Comparison of ENCODE assay signal across 1 cellular context in the genomic region with DNA sequence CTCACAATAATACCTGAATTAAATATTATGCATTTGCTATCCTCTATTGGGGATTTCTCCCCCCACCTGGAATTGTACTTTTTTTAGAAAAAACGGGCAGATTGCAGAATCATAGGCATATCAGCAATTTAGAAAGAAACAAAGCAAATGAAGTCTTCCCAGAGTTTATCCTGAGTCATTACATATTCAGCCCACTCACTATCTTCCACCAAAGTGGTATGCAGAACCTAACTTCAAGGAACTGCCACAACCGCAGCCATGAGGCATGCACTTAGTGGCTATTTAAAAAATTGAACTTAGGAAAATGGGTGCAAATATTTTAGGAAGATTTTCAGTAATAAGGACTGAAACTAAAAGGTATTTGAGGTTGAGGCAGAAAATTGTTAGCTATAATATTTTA.
TF ChIP-seq lines count a peak whose summit lies in the region.

No MANE protein-coding gene starts in this region.

TF ChIP-seq in SK-N-SH, 30 proteins besides CTCF, POLR2A, EP300 and RAD21:
- TF ChIP-seq RFX5 (IDR thresholded peaks at IDR 0.05; ENCODE audit: low read length) (no peak), YY1 (IDR thresholded peaks at IDR 0.05; ENCODE audit: low read depth) (no peak), RCOR1 (IDR thresholded peaks at IDR 0.05; ENCODE audit: low read length) (no peak), MEF2A (IDR thresholded peaks at IDR 0.05; ENCODE audit: borderline replicate concordance, low read depth) (no peak), TCF12 (IDR thresholded peaks at IDR 0.05) (no peak), FOSL2 (IDR thresholded peaks at IDR 0.05; ENCODE audit: borderline replicate concordance, low read depth) (no peak), FOXM1 (IDR thresholded peaks at IDR 0.05; ENCODE audit: low read depth) (no peak), EZH2phosphoT487 (IDR thresholded peaks at IDR 0.05; ENCODE audit: borderline replicate concordance, low read depth) (no peak), NRF1 (IDR thresholded peaks at IDR 0.05; ENCODE audit: low read depth, low read length) (no peak), CHD2 (IDR thresholded peaks at IDR 0.05; ENCODE audit: low read length, partially characterized antibody) (no peak), FOXJ3 (CRISPR knock-in tag; IDR thresholded peaks at IDR 0.05) (no peak), SMC3 (IDR thresholded peaks at IDR 0.05; ENCODE audit: low read depth, low read length) (no peak)
- TF ChIP-seq, protein P1, sequence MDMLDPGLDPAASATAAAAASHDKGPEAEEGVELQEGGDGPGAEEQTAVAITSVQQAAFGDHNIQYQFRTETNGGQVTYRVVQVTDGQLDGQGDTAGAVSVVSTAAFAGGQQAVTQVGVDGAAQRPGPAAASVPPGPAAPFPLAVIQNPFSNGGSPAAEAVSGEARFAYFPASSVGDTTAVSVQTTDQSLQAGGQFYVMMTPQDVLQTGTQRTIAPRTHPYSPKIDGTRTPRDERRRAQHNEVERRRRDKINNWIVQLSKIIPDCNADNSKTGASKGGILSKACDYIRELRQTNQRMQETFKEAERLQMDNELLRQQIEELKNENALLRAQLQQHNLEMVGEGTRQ (IDR thresholded peaks at IDR 0.05; ENCODE audit: borderline replicate concordance, low read depth, low read length): no peak
- TF ChIP-seq, protein P2, sequence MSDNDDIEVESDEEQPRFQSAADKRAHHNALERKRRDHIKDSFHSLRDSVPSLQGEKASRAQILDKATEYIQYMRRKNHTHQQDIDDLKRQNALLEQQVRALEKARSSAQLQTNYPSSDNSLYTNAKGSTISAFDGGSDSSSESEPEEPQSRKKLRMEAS (IDR thresholded peaks at IDR 0.05; ENCODE audit: low read depth): no peak
- TF ChIP-seq, protein P3, sequence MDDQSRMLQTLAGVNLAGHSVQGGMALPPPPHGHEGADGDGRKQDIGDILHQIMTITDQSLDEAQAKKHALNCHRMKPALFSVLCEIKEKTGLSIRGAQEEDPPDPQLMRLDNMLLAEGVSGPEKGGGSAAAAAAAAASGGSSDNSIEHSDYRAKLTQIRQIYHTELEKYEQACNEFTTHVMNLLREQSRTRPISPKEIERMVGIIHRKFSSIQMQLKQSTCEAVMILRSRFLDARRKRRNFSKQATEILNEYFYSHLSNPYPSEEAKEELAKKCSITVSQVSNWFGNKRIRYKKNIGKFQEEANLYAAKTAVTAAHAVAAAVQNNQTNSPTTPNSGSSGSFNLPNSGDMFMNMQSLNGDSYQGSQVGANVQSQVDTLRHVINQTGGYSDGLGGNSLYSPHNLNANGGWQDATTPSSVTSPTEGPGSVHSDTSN (IDR thresholded peaks at IDR 0.05): no peak
- TF ChIP-seq, protein P4, sequence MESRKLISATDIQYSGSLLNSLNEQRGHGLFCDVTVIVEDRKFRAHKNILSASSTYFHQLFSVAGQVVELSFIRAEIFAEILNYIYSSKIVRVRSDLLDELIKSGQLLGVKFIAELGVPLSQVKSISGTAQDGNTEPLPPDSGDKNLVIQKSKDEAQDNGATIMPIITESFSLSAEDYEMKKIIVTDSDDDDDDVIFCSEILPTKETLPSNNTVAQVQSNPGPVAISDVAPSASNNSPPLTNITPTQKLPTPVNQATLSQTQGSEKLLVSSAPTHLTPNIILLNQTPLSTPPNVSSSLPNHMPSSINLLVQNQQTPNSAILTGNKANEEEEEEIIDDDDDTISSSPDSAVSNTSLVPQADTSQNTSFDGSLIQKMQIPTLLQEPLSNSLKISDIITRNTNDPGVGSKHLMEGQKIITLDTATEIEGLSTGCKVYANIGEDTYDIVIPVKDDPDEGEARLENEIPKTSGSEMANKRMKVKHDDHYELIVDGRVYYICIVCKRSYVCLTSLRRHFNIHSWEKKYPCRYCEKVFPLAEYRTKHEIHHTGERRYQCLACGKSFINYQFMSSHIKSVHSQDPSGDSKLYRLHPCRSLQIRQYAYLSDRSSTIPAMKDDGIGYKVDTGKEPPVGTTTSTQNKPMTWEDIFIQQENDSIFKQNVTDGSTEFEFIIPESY (IDR thresholded peaks at IDR 0.05; ENCODE audit: borderline replicate concordance, low read depth): no peak
- TF ChIP-seq, protein P5, sequence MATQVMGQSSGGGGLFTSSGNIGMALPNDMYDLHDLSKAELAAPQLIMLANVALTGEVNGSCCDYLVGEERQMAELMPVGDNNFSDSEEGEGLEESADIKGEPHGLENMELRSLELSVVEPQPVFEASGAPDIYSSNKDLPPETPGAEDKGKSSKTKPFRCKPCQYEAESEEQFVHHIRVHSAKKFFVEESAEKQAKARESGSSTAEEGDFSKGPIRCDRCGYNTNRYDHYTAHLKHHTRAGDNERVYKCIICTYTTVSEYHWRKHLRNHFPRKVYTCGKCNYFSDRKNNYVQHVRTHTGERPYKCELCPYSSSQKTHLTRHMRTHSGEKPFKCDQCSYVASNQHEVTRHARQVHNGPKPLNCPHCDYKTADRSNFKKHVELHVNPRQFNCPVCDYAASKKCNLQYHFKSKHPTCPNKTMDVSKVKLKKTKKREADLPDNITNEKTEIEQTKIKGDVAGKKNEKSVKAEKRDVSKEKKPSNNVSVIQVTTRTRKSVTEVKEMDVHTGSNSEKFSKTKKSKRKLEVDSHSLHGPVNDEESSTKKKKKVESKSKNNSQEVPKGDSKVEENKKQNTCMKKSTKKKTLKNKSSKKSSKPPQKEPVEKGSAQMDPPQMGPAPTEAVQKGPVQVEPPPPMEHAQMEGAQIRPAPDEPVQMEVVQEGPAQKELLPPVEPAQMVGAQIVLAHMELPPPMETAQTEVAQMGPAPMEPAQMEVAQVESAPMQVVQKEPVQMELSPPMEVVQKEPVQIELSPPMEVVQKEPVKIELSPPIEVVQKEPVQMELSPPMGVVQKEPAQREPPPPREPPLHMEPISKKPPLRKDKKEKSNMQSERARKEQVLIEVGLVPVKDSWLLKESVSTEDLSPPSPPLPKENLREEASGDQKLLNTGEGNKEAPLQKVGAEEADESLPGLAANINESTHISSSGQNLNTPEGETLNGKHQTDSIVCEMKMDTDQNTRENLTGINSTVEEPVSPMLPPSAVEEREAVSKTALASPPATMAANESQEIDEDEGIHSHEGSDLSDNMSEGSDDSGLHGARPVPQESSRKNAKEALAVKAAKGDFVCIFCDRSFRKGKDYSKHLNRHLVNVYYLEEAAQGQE (IDR thresholded peaks at IDR 0.05; ENCODE audit: low read depth, low read length): no peak
